Comparison of ENCODE assay signal across 1 cellular context in genomic region chr1:10472220-10473144, GRCh38.
TF ChIP-seq lines count a peak whose summit lies in the region.

DFFA (minus strand) TSS chr1:10472529; CDS start chr1:10472458, 71 bp downstream.

TF ChIP-seq in HepG2, 621 proteins besides CTCF, POLR2A, EP300 and RAD21 (continued from another document and continues in another):
- TF ChIP-seq GMEB1 (CRISPR knock-in tag; IDR thresholded peaks at IDR 0.05; ENCODE audit: borderline replicate concordance) (peak; percentile 94), HNF1B (CRISPR knock-in tag; IDR thresholded peaks at IDR 0.05) (peak; percentile 96), SPEN (CRISPR knock-in tag; IDR thresholded peaks at IDR 0.05; ENCODE audit: low read depth) (peak; percentile 93), MATR3 (CRISPR knock-in tag; IDR thresholded peaks at IDR 0.05) (no peak), DMTF1 (CRISPR knock-in tag; IDR thresholded peaks at IDR 0.05) (no peak), SIN3A (IDR thresholded peaks at IDR 0.05; ENCODE audit: borderline replicate concordance, low read depth, low read length) (peak; percentile 90; the same call in 1 of the 2 replicates), ZNF253 (CRISPR knock-in tag; IDR thresholded peaks at IDR 0.05; ENCODE audit: borderline replicate concordance) (no peak), EZH2 (conservative IDR thresholded peaks at IDR 0.05; ENCODE audit: low read depth, low read length) (no peak), DMAP1 (CRISPR knock-in tag; IDR thresholded peaks at IDR 0.05) (peak; percentile 73), ZBTB33 (CRISPR knock-in tag; IDR thresholded peaks at IDR 0.05) (0 out of 2 replicates have a peak, but pooled peaks have one; percentile 74), BRF2 (CRISPR knock-in tag; IDR thresholded peaks at IDR 0.05) (no peak), ZBTB42 (CRISPR knock-in tag; IDR thresholded peaks at IDR 0.05) (no peak), SRSF1 (optimal IDR thresholded peaks at IDR 0.05; ENCODE audit: low read depth, low read length) (no peak), ZNF678 (CRISPR knock-in tag; IDR thresholded peaks at IDR 0.05) (no peak), ZNF652 (CRISPR knock-in tag; IDR thresholded peaks at IDR 0.05; ENCODE audit: borderline replicate concordance, low read depth) (peak; percentile 48; the same call in 1 of the 2 replicates), ELK4 (CRISPR knock-in tag; IDR thresholded peaks at IDR 0.05; ENCODE audit: borderline replicate concordance) (no peak), ZNF776 (CRISPR knock-in tag; IDR thresholded peaks at IDR 0.05) (peak; percentile 50; the same call in 1 of the 2 replicates), ZNF660 (CRISPR knock-in tag; IDR thresholded peaks at IDR 0.05; ENCODE audit: borderline replicate concordance, low read depth) (no peak), ZNF616 (CRISPR knock-in tag; IDR thresholded peaks at IDR 0.05; ENCODE audit: low read depth) (peak; percentile 83; the same call in 1 of the 2 replicates), KLF11 (CRISPR knock-in tag; IDR thresholded peaks at IDR 0.05) (0 out of 2 replicates have a peak, but pooled peaks have one; percentile 44), RBAK (CRISPR knock-in tag; IDR thresholded peaks at IDR 0.05) (no peak), TFAP4 (IDR thresholded peaks at IDR 0.05; ENCODE audit: borderline replicate concordance, low read depth) (no peak), CSRNP1 (CRISPR knock-in tag; IDR thresholded peaks at IDR 0.05) (no peak), PHF8 (CRISPR knock-in tag; IDR thresholded peaks at IDR 0.05) (peak; percentile 93), SUZ12 (IDR thresholded peaks at IDR 0.05; ENCODE audit: low read depth, low read length) (peak; percentile 97), FOSL1 (CRISPR knock-in tag; IDR thresholded peaks at IDR 0.05; ENCODE audit: borderline replicate concordance) (no peak), ZNF878 (CRISPR knock-in tag; IDR thresholded peaks at IDR 0.05) (no peak), WIZ (CRISPR knock-in tag; IDR thresholded peaks at IDR 0.05) (no peak), HDAC1 (CRISPR knock-in tag; IDR thresholded peaks at IDR 0.05) (peak; percentile 94), TFDP2 (CRISPR knock-in tag; IDR thresholded peaks at IDR 0.05) (peak; percentile 87), DDIT3 (CRISPR knock-in tag; IDR thresholded peaks at IDR 0.05) (no peak), ARHGAP35 (CRISPR knock-in tag; IDR thresholded peaks at IDR 0.05; ENCODE audit: borderline replicate concordance) (0 out of 2 replicates have a peak, but pooled peaks have one; percentile 45), RARG (CRISPR knock-in tag; IDR thresholded peaks at IDR 0.05; ENCODE audit: low read depth) (no peak), ZNF281 (CRISPR knock-in tag; IDR thresholded peaks at IDR 0.05; ENCODE audit: borderline replicate concordance) (peak; percentile 66; the same call in 1 of the 2 replicates), NAIF1 (CRISPR knock-in tag; IDR thresholded peaks at IDR 0.05; ENCODE audit: borderline replicate concordance) (no peak), ISX (CRISPR knock-in tag; conservative IDR thresholded peaks at IDR 0.05) (no peak), ZBTB39 (CRISPR knock-in tag; IDR thresholded peaks at IDR 0.05) (peak; percentile 77; the same call in 1 of the 2 replicates), ZNF691 (CRISPR knock-in tag; IDR thresholded peaks at IDR 0.05; ENCODE audit: borderline replicate concordance, low read depth) (no peak)
